Comparison of ENCODE assay signal across 1 cellular context in genomic region chr2:149507933-149508332, GRCh38.
TF ChIP-seq lines count a peak whose summit lies in the region.

No MANE protein-coding gene starts in this region.

TF ChIP-seq in H1, 55 proteins besides CTCF, POLR2A, EP300 and RAD21:
- TF ChIP-seq KDM5A (IDR thresholded peaks at IDR 0.05; ENCODE audit: low read length) (no peak), SUZ12 (IDR thresholded peaks at IDR 0.05; ENCODE audit: low read length) (no peak), BACH1 (IDR thresholded peaks at IDR 0.05; ENCODE audit: low read length) (no peak), MAX (IDR thresholded peaks at IDR 0.05) (no peak), BRCA1 (IDR thresholded peaks at IDR 0.05; ENCODE audit: low read depth, low read length) (no peak), CEBPB (IDR thresholded peaks at IDR 0.05; ENCODE audit: low read depth, low read length) (no peak), CBX5 (IDR thresholded peaks at IDR 0.05; ENCODE audit: low read depth, low read length) (no peak), CHD2 (IDR thresholded peaks at IDR 0.05; ENCODE audit: low read length) (no peak), YY1 (IDR thresholded peaks at IDR 0.05; ENCODE audit: low read depth, low read length) (no peak), BCL11A (IDR thresholded peaks at IDR 0.05; ENCODE audit: low read depth in 2 of 2, low read length in 2 of 2) (no peak), SP2 (IDR thresholded peaks at IDR 0.05; ENCODE audit: low read length) (no peak), SIN3A (conservative IDR thresholded peaks at IDR 0.05 in 1 of 2, IDR thresholded peaks at IDR 0.05 in 1 of 2; ENCODE audit: low read depth in 1 of 2, low read length in 2 of 2) (no peak), E2F6 (IDR thresholded peaks at IDR 0.05) (no peak)
